In the genomic region with DNA sequence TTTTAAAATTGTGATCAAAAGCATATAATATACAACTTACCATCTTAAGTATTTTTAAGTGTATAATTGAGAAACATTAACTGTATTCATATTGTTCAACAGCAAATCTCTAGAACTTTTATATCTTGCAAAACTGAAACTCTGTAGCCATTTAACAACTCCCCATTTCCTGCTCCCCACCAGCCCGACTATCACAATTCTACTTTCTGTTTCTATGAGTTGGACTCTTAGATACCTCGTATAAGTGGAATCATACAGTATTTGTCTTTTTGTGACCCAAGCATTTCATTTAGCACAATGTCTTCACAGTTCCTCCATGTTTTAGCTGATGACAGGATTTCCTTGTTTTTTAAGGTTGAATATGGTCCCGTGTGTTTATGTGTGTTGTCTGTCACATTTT, we compare ENCODE assay signal across 17 cellular contexts.
DNase-seq lines count a peak whose midpoint lies in the region; ATAC-seq and TF ChIP-seq lines count a peak whose summit lies in the region.
"Had no signal": no experiment of that assay in that cellular context is flagged by ENCODE, and none has a peak within 500 bp of the region (broad histone marks: within the 10 kb centered on the region; RNA-seq: fewer than 3 reads in every experiment).

No MANE protein-coding gene starts in this region.

- TF ChIP-seq CTCF in WTC11 (IDR thresholded peaks at IDR 0.05) (no peak), PC-3 (conservative IDR thresholded peaks at IDR 0.05; ENCODE audit: low read depth, low read length) (no peak)

- peak overlapping the region; percentile 3; the same call in 1 of the 2 replicates for H3K27ac Mint-ChIP-seq in WTC11
- H3K27ac Mint-ChIP-seq in natural killer cell treated with Interleukin-12 subunit alpha and Interleukin-12 subunit beta and Interleukin-15 and Interleukin-18, amount 100 ng/mL, for 72 hours = peak overlapping the region; percentile 61 to 77

- no peaks in the 10 kb centered on the region for H3K4me1 ChIP-seq in PC-3 (ENCODE audit: insufficient read depth, low read length)

- no peak overlapping the region for H3K27ac ChIP-seq in PC-3 (ENCODE audit: low read length)
- H3K27ac ChIP-seq: heart right ventricle had no signal

- peaks cover 6% of the 10 kb centered on the region for H3K4me1 Mint-ChIP-seq in WTC11
- peaks cover 14 to 16% of the 10 kb centered on the region in 2 donors for H3K4me1 Mint-ChIP-seq in natural killer cell treated with Interleukin-12 subunit alpha and Interleukin-12 subunit beta and Interleukin-15 and Interleukin-18, amount 100 ng/mL, for 72 hours (ENCODE audit: low read depth in 2 of 2)

- H3K4me3 ChIP-seq in PC-3 (ENCODE audit: low read length) = no peak overlapping the region
- H3K4me3 ChIP-seq: heart right ventricle had no signal

- H3K9ac ChIP-seq in PC-3 (ENCODE audit: low read length) = no peak overlapping the region

- H3K27me3 ChIP-seq in PC-3 (ENCODE audit: low read length) = no peaks in the 10 kb centered on the region
- H3K27me3 ChIP-seq: heart right ventricle had no signal

- no peaks in the 10 kb centered on the region for H3K79me2 ChIP-seq in PC-3 (ENCODE audit: low read length)

- H3F3A ChIP-seq in PC-3 (ENCODE audit: low read length, unreplicated experiment) = no peaks in the 10 kb centered on the region

- H3K9me2 ChIP-seq in PC-3 (replicated peaks; ENCODE audit: low read length) = no peaks in the 10 kb centered on the region

- H4K20me1 ChIP-seq in PC-3 (ENCODE audit: low read length) = no peaks in the 10 kb centered on the region

- no peaks in the 10 kb centered on the region for H3K27me3 Mint-ChIP-seq in WTC11 (ENCODE audit: low read depth)
- no peaks in the 10 kb centered on the region for H3K27me3 Mint-ChIP-seq in natural killer cell treated with Interleukin-12 subunit alpha and Interleukin-12 subunit beta and Interleukin-15 and Interleukin-18, amount 100 ng/mL, for 72 hours

- peak; percentile 0 for DNase-seq in NOMO-1 treated with DMSO at 0.1 percent for 48 hours (lab: John Stamatoyannopoulos, UW; ENCODE audit: unreplicated experiment)
- DNase-seq in NOMO-1 treated with dmso at 0.1 percent for 144 hours (lab: John Stamatoyannopoulos, UW; ENCODE audit: unreplicated experiment) = no peak
- DNase-seq in WTC11 (ENCODE audit: low spot score) = no peak
- no peak for DNase-seq in natural killer cell treated with Interleukin-12 subunit alpha and Interleukin-12 subunit beta and Interleukin-15 and Interleukin-18, amount 100 ng/mL, for 72 hours (ENCODE audit: low spot score)
- no peak for DNase-seq in PC-3
- DNase-seq in stimulated activated naive CD4-positive, alpha-beta T cell (lab: John Stamatoyannopoulos, UW) = no peak
- no peak for DNase-seq in NCI-H1930 (lab: John Stamatoyannopoulos, UW)
- DNase-seq: 8988T, AML-193, DMS79, H9, heart right ventricle, NCI-H1436 treated with DMSO at 0.1 percent for 48 hours, NCI-H2171, NCI-H524 had no signal

- no TSS peak for BruUV-seq in PC-3 (replicated peaks; lab: Mats Ljungman, UMichigan)

- H2AFZ ChIP-seq in PC-3 (ENCODE audit: low read length) = no peak overlapping the region

- ATAC-seq in GM21390 (IDR thresholded peaks at IDR 0.05; ENCODE audit: unreplicated experiment) = peak; percentile 61
- no peak for ATAC-seq in WTC11
- ATAC-seq in natural killer cell treated with Interleukin-12 subunit alpha and Interleukin-12 subunit beta and Interleukin-15 and Interleukin-18, amount 100 ng/mL, for 72 hours = peak; percentile 65 to 73
- ATAC-seq in PC-3 = no peak
- ATAC-seq: activated CD4-positive, CD25-positive, alpha-beta regulatory T cell treated with anti-CD3 and anti-CD28 coated beads, Interleukin-2, amount 50 U/mL, for 24 hours; heart right ventricle had no signal

- peaks cover 53% of the 10 kb centered on the region for H3K36me3 Mint-ChIP-seq in WTC11
- H3K36me3 Mint-ChIP-seq in natural killer cell treated with Interleukin-12 subunit alpha and Interleukin-12 subunit beta and Interleukin-15 and Interleukin-18, amount 100 ng/mL, for 72 hours = peaks cover 64% of the 10 kb centered on the region

- POLR2A ChIA-PET in WTC11 (lab: Charles Lee) (no interaction called here), PC-3 (lab: Charles Lee; ENCODE audit: unreplicated experiment) (no interaction called here)

- intact Hi-C loops in PC-3 (cut with micrococcal nuclease) = no loop called here

- H3K4me2 ChIP-seq in PC-3 (ENCODE audit: low read length) = no peak overlapping the region

- peaks cover 27% of the 10 kb centered on the region for H3K36me3 ChIP-seq in PC-3 (ENCODE audit: low read depth, low read length)

- H3K9me3 Mint-ChIP-seq in WTC11 = no peaks in the 10 kb centered on the region
- peaks cover 3% of the 10 kb centered on the region for H3K9me3 Mint-ChIP-seq in natural killer cell treated with Interleukin-12 subunit alpha and Interleukin-12 subunit beta and Interleukin-15 and Interleukin-18, amount 100 ng/mL, for 72 hours
- H3K9me3 Mint-ChIP-seq: H9 had no signal

- H3K4me3 Mint-ChIP-seq in WTC11 = no peak overlapping the region
- H3K4me3 Mint-ChIP-seq in natural killer cell treated with Interleukin-12 subunit alpha and Interleukin-12 subunit beta and Interleukin-15 and Interleukin-18, amount 100 ng/mL, for 72 hours = peak overlapping the region; percentile 79
- H3K4me3 Mint-ChIP-seq: H9 had no signal

- no peaks in the 10 kb centered on the region for H3K9me3 ChIP-seq in PC-3 (ENCODE audit: low read length)

- CTCF ChIA-PET in WTC11 (lab: Charles Lee) = interaction anchor here (1.0 kb wide), 1 partner anchor 53 kb away, joined by 3 read pairs; no protein-coding TSS in a partner anchor
- CTCF ChIA-PET in PC-3 (lab: Charles Lee) = no interaction called here

TF ChIP-seq in WTC11, 78 proteins besides CTCF, POLR2A, EP300 and RAD21 (continues in another document):
- no peak for TF ChIP-seq ZNF423 (CRISPR knock-in tag; IDR thresholded peaks at IDR 0.05)
- no peak for TF ChIP-seq ZBTB43 (CRISPR knock-in tag; IDR thresholded peaks at IDR 0.05)
- no peak for TF ChIP-seq CBFB (CRISPR knock-in tag; IDR thresholded peaks at IDR 0.05; ENCODE audit: low read depth)
- TF ChIP-seq EMX1 (CRISPR knock-in tag; IDR thresholded peaks at IDR 0.05) = no peak
- TF ChIP-seq IRF1 (CRISPR knock-in tag; IDR thresholded peaks at IDR 0.05) = no peak
- no peak for TF ChIP-seq E2F4 (CRISPR knock-in tag; IDR thresholded peaks at IDR 0.05; ENCODE audit: borderline replicate concordance, low read depth)
- TF ChIP-seq ZNF532 (CRISPR knock-in tag; IDR thresholded peaks at IDR 0.05; ENCODE audit: borderline replicate concordance) = no peak
- no peak for TF ChIP-seq ETV6 (CRISPR knock-in tag; IDR thresholded peaks at IDR 0.05)

Comparison
In these comparisons a context has a peak if more than half of its experiments do, and no peak if none do; other contexts are left out.
1. ATAC-seq: peak in GM21390 (single experiment) and natural killer cell treated with Interleukin-12 subunit alpha and Interleukin-12 subunit beta and Interleukin-15 and Interleukin-18, amount 100 ng/mL, for 72 hours (2 of 2); none in WTC11 (single experiment) and PC-3 (single experiment).